ENCODE assay signal across 2 cellular contexts in the genomic region with DNA sequence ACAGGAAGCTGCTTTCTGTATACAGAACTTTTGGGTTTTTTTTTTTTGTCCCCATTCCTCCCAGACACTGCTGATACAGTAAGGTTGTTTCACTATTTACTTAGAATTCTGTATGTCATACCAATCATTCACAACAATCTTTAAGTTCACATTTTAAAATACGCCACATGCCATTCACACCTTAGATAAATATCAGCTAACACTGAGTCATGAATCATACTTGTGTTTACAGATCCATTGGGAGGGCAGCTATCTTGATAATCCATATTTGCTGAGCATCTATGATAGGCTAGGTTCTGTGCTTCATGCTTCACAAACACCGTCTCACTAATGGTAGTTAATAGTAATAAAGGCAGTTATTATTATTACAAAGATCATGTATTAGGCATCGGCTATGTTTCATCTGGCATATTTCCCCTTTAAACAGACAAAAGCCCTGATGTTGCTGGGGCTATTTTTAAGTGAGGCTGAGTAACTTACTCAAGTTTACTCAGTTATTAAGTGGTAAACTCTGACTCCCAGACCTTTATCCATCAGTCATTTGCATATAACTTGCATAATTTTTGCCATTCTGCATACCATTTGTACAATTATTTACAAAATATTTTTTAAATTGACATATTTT.
TF ChIP-seq lines count a peak whose summit lies in the region.

No MANE protein-coding gene starts in this region.

TF ChIP-seq in A549, 52 proteins besides CTCF, POLR2A, EP300 and RAD21 (continued from another document and continues in another):
- TF ChIP-seq ESRRA (IDR thresholded peaks at IDR 0.05; ENCODE audit: borderline replicate concordance, low read length) (no peak), MYC (IDR thresholded peaks at IDR 0.05; ENCODE audit: borderline replicate concordance, low read length) (no peak), FOXS1 (CRISPR knock-in tag; IDR thresholded peaks at IDR 0.05) (peak; percentile 79; the same call in 1 of the 2 replicates), MAZ (IDR thresholded peaks at IDR 0.05; ENCODE audit: borderline replicate concordance, low read depth, low read length) (no peak), ZNF302 (CRISPR knock-in tag; IDR thresholded peaks at IDR 0.05) (no peak), PHF8 (IDR thresholded peaks at IDR 0.05; ENCODE audit: borderline replicate concordance, low read depth) (no peak), CBX8 (IDR thresholded peaks at IDR 0.05) (no peak), RCOR1 (IDR thresholded peaks at IDR 0.05; ENCODE audit: low read depth, low read length) (no peak), NFE2L2 (conservative IDR thresholded peaks at IDR 0.05; ENCODE audit: low read length) (no peak), USF2 (IDR thresholded peaks at IDR 0.05) (no peak), GATA3 (IDR thresholded peaks at IDR 0.05; ENCODE audit: borderline replicate concordance) (peak; percentile 100), RFX5 (IDR thresholded peaks at IDR 0.05) (no peak), REST (IDR thresholded peaks at IDR 0.05) (no peak), SMC3 (IDR thresholded peaks at IDR 0.05) (peak; percentile 60), BHLHE40 (IDR thresholded peaks at IDR 0.05; ENCODE audit: low read depth, low read length) (no peak), BCL3 (IDR thresholded peaks at IDR 0.05) (peak; percentile 87), CHD4 (IDR thresholded peaks at IDR 0.05; ENCODE audit: borderline replicate concordance) (no peak), HEYL (CRISPR knock-in tag; IDR thresholded peaks at IDR 0.05) (peak; percentile 28; the same call in 1 of the 2 replicates), MAFK (IDR thresholded peaks at IDR 0.05; ENCODE audit: partially characterized antibody) (peak; percentile 32), CHD2 (IDR thresholded peaks at IDR 0.05; ENCODE audit: low read length, partially characterized antibody) (no peak), HOXB5 (CRISPR knock-in tag; IDR thresholded peaks at IDR 0.05) (no peak)
- TF ChIP-seq, protein P1, sequence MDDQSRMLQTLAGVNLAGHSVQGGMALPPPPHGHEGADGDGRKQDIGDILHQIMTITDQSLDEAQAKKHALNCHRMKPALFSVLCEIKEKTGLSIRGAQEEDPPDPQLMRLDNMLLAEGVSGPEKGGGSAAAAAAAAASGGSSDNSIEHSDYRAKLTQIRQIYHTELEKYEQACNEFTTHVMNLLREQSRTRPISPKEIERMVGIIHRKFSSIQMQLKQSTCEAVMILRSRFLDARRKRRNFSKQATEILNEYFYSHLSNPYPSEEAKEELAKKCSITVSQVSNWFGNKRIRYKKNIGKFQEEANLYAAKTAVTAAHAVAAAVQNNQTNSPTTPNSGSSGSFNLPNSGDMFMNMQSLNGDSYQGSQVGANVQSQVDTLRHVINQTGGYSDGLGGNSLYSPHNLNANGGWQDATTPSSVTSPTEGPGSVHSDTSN (IDR thresholded peaks at IDR 0.05) = peak; percentile 75
- TF ChIP-seq, protein P2, sequence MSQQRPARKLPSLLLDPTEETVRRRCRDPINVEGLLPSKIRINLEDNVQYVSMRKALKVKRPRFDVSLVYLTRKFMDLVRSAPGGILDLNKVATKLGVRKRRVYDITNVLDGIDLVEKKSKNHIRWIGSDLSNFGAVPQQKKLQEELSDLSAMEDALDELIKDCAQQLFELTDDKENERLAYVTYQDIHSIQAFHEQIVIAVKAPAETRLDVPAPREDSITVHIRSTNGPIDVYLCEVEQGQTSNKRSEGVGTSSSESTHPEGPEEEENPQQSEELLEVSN (IDR thresholded peaks at IDR 0.05; ENCODE audit: borderline replicate concordance, low read depth) = peak; percentile 44; the same call in 1 of the 2 replicates
- TF ChIP-seq, protein P3, sequence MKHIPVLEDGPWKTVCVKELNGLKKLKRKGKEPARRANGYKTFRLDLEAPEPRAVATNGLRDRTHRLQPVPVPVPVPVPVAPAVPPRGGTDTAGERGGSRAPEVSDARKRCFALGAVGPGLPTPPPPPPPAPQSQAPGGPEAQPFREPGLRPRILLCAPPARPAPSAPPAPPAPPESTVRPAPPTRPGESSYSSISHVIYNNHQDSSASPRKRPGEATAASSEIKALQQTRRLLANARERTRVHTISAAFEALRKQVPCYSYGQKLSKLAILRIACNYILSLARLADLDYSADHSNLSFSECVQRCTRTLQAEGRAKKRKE (CRISPR knock-in tag; IDR thresholded peaks at IDR 0.05; ENCODE audit: low read depth) = no peak

TF ChIP-seq in HEK293, 187 proteins besides CTCF, POLR2A, EP300 and RAD21 (continued from another document):
- no peak for TF ChIP-seq ZNF544 (tag by site-specific recombination; IDR thresholded peaks at IDR 0.05)
- TF ChIP-seq ZNF341 (tag by site-specific recombination; IDR thresholded peaks at IDR 0.05; ENCODE audit: low read depth) = no peak
- TF ChIP-seq ZNF548 (tag by site-specific recombination; IDR thresholded peaks at IDR 0.05) = no peak
- TF ChIP-seq ZSCAN16 (tag by site-specific recombination; IDR thresholded peaks at IDR 0.05) = no peak
- TF ChIP-seq ZNF692 (tag by site-specific recombination; IDR thresholded peaks at IDR 0.05) = 0 out of 2 replicates have a peak, but pooled peaks have one; percentile 12
- no peak for TF ChIP-seq ZNF560 (tag by site-specific recombination; IDR thresholded peaks at IDR 0.05; ENCODE audit: borderline replicate concordance)
- no peak for TF ChIP-seq ZNF530 (tag by site-specific recombination; IDR thresholded peaks at IDR 0.05; ENCODE audit: low read depth)
- TF ChIP-seq ZNF302 (tag by site-specific recombination; IDR thresholded peaks at IDR 0.05; ENCODE audit: low read depth) = no peak
- TF ChIP-seq, protein P4, sequence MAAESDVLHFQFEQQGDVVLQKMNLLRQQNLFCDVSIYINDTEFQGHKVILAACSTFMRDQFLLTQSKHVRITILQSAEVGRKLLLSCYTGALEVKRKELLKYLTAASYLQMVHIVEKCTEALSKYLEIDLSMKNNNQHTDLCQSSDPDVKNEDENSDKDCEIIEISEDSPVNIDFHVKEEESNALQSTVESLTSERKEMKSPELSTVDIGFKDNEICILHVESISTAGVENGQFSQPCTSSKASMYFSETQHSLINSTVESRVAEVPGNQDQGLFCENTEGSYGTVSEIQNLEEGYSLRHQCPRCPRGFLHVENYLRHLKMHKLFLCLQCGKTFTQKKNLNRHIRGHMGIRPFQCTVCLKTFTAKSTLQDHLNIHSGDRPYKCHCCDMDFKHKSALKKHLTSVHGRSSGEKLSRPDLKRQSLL (tag by site-specific recombination; IDR thresholded peaks at IDR 0.05) = no peak
- TF ChIP-seq HOXD13 (CRISPR knock-in tag; IDR thresholded peaks at IDR 0.05; ENCODE audit: borderline replicate concordance) = no peak
- TF ChIP-seq ZNF629 (tag by site-specific recombination; IDR thresholded peaks at IDR 0.05) = no peak
- TF ChIP-seq ZNF600 (tag by site-specific recombination; IDR thresholded peaks at IDR 0.05) = no peak
- no peak for TF ChIP-seq ZSCAN18 (tag by site-specific recombination; IDR thresholded peaks at IDR 0.05)
- no peak for TF ChIP-seq SCRT1 (tag by site-specific recombination; IDR thresholded peaks at IDR 0.05; ENCODE audit: borderline replicate concordance)
TF ChIP-seq in HEK293: peak in this region for 3.
